Comparison of ENCODE assay signal across 8 cellular contexts in genomic region chr9:84669293-84670105, GRCh38. TPM values are rescaled to one million over a fixed set of nuclear protein-coding genes. Genes with fewer than 3 reads are reported as not detected.
DNase-seq lines count a peak whose midpoint lies in the region; ATAC-seq, FAIRE-seq and TF ChIP-seq lines count a peak whose summit lies in the region.

Gene NTRK2 (plus strand): TSS chr9:84669729. CDS start chr9:84670749, 1,020 bp downstream.

- intact Hi-C loops in ascending aorta (cut with DNase I) (loop anchor here (2.0 to 10.0 kb wide), 4 partner anchors 183 to 687 kb away; partner anchors contain the start of genes HNRNPK and RMI1), posterior cingulate gyrus (cut with DNase I) (loop anchor here (2.0 to 10.0 kb wide), 4 partner anchors 113 to 938 kb away; no protein-coding TSS in a partner anchor)

- peak within 1 kb of the TSS; percentile 97 for H3K4me2 ChIP-seq in hepatocyte

- no peaks in the 10 kb centered on the region for H3K36me3 ChIP-seq in ascending aorta
- no peaks in the 10 kb centered on the region for H3K36me3 ChIP-seq in hepatocyte (replicated peaks; ENCODE audit: insufficient read depth, low read depth)

- no peak within 1 kb of the TSS for H3K27ac Mint-ChIP-seq in IgD-negative memory B cell

- no peak for TF ChIP-seq POLR2A in GM12892 (IDR thresholded peaks at IDR 0.05; ENCODE audit: low read depth, low read length)
- no peak for TF ChIP-seq POLR2A in GM18505 (IDR thresholded peaks at IDR 0.05; ENCODE audit: borderline replicate concordance, extremely low read depth, insufficient read depth, insufficient read length)

- no peaks in the 10 kb centered on the region for H3K4me1 ChIP-seq in ascending aorta
- peaks cover 11% of the 10 kb centered on the region for H3K4me1 ChIP-seq in hepatocyte (ENCODE audit: insufficient read depth)

- H2AFZ ChIP-seq in hepatocyte = peak within 1 kb of the TSS; percentile 75

- WGBS in hepatocyte (ENCODE audit: low lambda C conversion rate, missing lambda C conversion rate) = 2% methylated on average over 66 of the region's 68 CpGs

- ATAC-seq in GM18505 (IDR thresholded peaks at IDR 0.05; ENCODE audit: unreplicated experiment) = no peak
- no peak for ATAC-seq in HG02642 (IDR thresholded peaks at IDR 0.05; ENCODE audit: poor library complexity, unreplicated experiment)

- peaks cover 4 to 8% (median 5%) of the 10 kb centered on the region in 3 donors for H3K9me3 Mint-ChIP-seq in IgD-negative memory B cell

- no peaks in the 10 kb centered on the region for H4K20me1 ChIP-seq in hepatocyte (ENCODE audit: insufficient read depth, poor library complexity, severe bottlenecking)

- H3K27me3 ChIP-seq in ascending aorta (no peaks in the 10 kb centered on the region), hepatocyte (peaks cover 68% of the 10 kb centered on the region)

- no peaks in the 10 kb centered on the region for H3K36me3 Mint-ChIP-seq in IgD-negative memory B cell

- H3K4me3 Mint-ChIP-seq in IgD-negative memory B cell = peak within 1 kb of the TSS; percentile 55 to 86 (median 78)

- H3K9me2 ChIP-seq in hepatocyte (replicated peaks; ENCODE audit: insufficient read depth) = no peaks in the 10 kb centered on the region

- peak; percentile 33 for DNase-seq in GM12892 (ENCODE audit: insufficient read length)
- peak in 1 of 2 donors; percentile 65 for DNase-seq in ascending aorta (ENCODE audit: low spot score in 2 of 2)
- peak; percentile 36 for DNase-seq in hepatocyte (ENCODE audit: low spot score)
- DNase-seq in posterior cingulate gyrus = peak; percentile 53 to 96 (median 80)
- no peak for DNase-seq in SKM-1 treated with dmso at 0.1 percent for 144 hours (lab: John Stamatoyannopoulos, UW; ENCODE audit: unreplicated experiment)

- peaks cover 37% of the 10 kb centered on the region for H3K27me3 Mint-ChIP-seq in IgD-negative memory B cell

- no peaks in the 10 kb centered on the region for H3K9me3 ChIP-seq in ascending aorta
- H3K9me3 ChIP-seq in hepatocyte (ENCODE audit: low read depth) = no peaks in the 10 kb centered on the region

- peak in 2 of 3 experiments; percentile 10 to 25 for TF ChIP-seq CTCF in ascending aorta (IDR thresholded peaks at IDR 0.05)
- TF ChIP-seq CTCF in hepatocyte (IDR thresholded peaks at IDR 0.05; ENCODE audit: poor library complexity) = peak; percentile 36

- H3K4me1 Mint-ChIP-seq in IgD-negative memory B cell = peaks cover 0 to 10% (median 7%) of the 10 kb centered on the region in 3 donors

- H3K4me3 ChIP-seq in ascending aorta = peak within 1 kb of the TSS; percentile 43 to 77
- H3K4me3 ChIP-seq in hepatocyte = peak within 1 kb of the TSS; percentile 32

- H3K79me2 ChIP-seq in hepatocyte = no peaks in the 10 kb centered on the region

- H3K27ac ChIP-seq in ascending aorta (peak within 1 kb of the TSS; percentile 64 to 67), hepatocyte (no peak within 1 kb of the TSS)

- FAIRE-seq in GM12892 (lab: Jason Lieb, UNC) = peak; percentile 84

RNA-seq across cellular contexts. Expression of gene NTRK2, which starts in this region (rescaled TPM):
- polyA plus RNA-seq in GM12892 (2012; ENCODE audit: missing spikeins) = 0.28 TPM
- polyA plus RNA-seq in IgD-negative memory B cell (not detected), hepatocyte (0.99 and 3.4 TPM in 2 replicates)
- total RNA-seq in ascending aorta (23.8 TPM), hepatocyte (3.4 and 3.7 TPM in 2 replicates)
